Comparison of ENCODE assay signal across 8 cellular contexts in the genomic region with DNA sequence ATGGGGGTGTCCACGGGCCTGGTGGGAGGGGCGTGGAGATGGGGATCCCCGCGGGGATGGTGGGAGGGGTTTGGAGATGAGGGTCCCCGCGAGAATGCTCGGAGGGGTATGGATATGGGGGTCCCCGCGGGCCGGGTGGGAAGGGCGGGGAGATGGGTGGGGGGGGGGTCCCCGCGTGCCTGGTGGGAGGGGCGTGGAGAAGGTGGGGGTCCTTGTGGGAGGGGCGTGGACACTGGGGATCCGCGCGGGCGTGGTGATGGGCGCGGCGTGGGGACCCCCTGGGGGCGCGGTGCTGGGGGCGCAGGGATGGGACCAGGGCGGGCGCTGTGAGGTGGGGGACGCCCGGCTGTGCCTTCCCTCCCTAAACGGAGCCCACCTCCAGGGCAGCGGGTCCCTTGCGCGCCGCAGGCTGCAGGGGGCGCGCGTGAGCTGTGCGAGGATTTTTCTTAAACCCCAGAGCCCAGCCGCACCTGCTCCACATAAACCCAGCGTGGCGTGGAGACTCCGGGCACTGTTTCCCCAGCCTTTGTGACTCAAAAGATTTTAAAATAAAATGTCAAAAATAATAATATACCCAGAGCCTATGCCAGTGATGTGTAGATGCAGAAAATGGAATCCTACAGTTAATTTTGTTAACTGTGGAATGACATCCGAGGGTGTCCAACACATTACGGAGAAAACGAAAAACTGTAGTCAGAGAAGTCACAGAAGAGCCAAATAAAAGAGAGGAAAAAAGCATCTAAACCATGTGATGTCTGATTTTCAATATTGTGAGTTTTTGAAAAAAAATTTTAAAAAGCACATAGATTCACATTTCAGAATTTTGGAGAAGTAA. TPM values are rescaled to one million over a fixed set of nuclear protein-coding genes. Genes with fewer than 3 reads are reported as not detected.
DNase-seq lines count a peak whose midpoint lies in the region; ATAC-seq and FAIRE-seq lines count a peak whose summit lies in the region.

No MANE protein-coding gene starts in this region.

- DNase-seq in COLO829 (ENCODE audit: low spot score) (peak; percentile 40), LoVo (ENCODE audit: low spot score) (peak; percentile 66), frontal cortex (ENCODE audit: low spot score in 2 of 2) (peak; percentile 69 to 73), posterior cingulate gyrus (peak; percentile 62 to 95 (median 82)), ureter (ENCODE audit: low spot score) (peak; percentile 89), NCI-H345 (lab: John Stamatoyannopoulos, UW) (no peak)
- DNase-seq in activated T-cell treated with anti-CD3 and anti-CD28 coated beads, Interleukin-2, amount 50 U/mL, for 72 hours = peak; percentile 92 to 96

- H3K36me3 Mint-ChIP-seq in activated T-cell treated with anti-CD3 and anti-CD28 coated beads, Interleukin-2, amount 50 U/mL, for 72 hours (ENCODE audit: insufficient read depth in 2 of 2) = peaks cover 10 to 12% of the 10 kb centered on the region in 2 donors

- peak overlapping the region; percentile 47 to 48 for H3K4me3 Mint-ChIP-seq in activated T-cell treated with anti-CD3 and anti-CD28 coated beads, Interleukin-2, amount 50 U/mL, for 72 hours

- H3K27me3 Mint-ChIP-seq in activated T-cell treated with anti-CD3 and anti-CD28 coated beads, Interleukin-2, amount 50 U/mL, for 72 hours (ENCODE audit: low read depth) = no peaks in the 10 kb centered on the region

- peak overlapping the region; percentile 12 for H3K27ac Mint-ChIP-seq in activated T-cell treated with anti-CD3 and anti-CD28 coated beads, Interleukin-2, amount 50 U/mL, for 72 hours

- ATAC-seq in GM21723 (IDR thresholded peaks at IDR 0.05; ENCODE audit: unreplicated experiment) = peak; percentile 50
- peak; percentile 44 to 49 for ATAC-seq in activated T-cell treated with anti-CD3 and anti-CD28 coated beads, Interleukin-2, amount 50 U/mL, for 72 hours (replicated peaks in 1 of 2)

- H3K4me1 Mint-ChIP-seq in activated T-cell treated with anti-CD3 and anti-CD28 coated beads, Interleukin-2, amount 50 U/mL, for 72 hours (ENCODE audit: low read depth) = peaks cover 29% of the 10 kb centered on the region

- H3K9me3 Mint-ChIP-seq in activated T-cell treated with anti-CD3 and anti-CD28 coated beads, Interleukin-2, amount 50 U/mL, for 72 hours = peaks cover 9 to 10% of the 10 kb centered on the region in 2 donors

- FAIRE-seq in frontal cortex (lab: Jason Lieb, UNC) = no peak

- intact Hi-C loops in posterior cingulate gyrus (cut with DNase I) = loop anchor here (1.0 to 10.0 kb wide), 4 partner anchors 62 to 1361 kb away; partner anchors contain the start of genes AKAP17A and SLC25A6

RNA-seq across cellular contexts. Expression of gene ASMTL, which starts 1.5 kb away (rescaled TPM):
- total RNA-seq in activated T-cell treated with anti-CD3 and anti-CD28 coated beads, Interleukin-2, amount 50 U/mL, for 72 hours = 100 to 1,000 TPM in 1 of 2 donors, 10 to 100 TPM in 1; 70.4 to 101 TPM
- total RNA-seq in frontal cortex (10.6 TPM), ureter (32.5 TPM)
